Comparison of ENCODE assay signal across 10 cellular contexts in genomic region chr19:57964761-57965160, GRCh38. TPM values are rescaled to one million over a fixed set of nuclear protein-coding genes. Genes with fewer than 3 reads are reported as not detected.
"Had no signal": no experiment of that assay in that cellular context is flagged by ENCODE, and none has a peak within 500 bp of the region (broad histone marks: within the 10 kb centered on the region; RNA-seq: fewer than 3 reads in every experiment).

No MANE protein-coding gene starts in this region.

- DNase-seq: H9, HCEC 1CT, HFFc6, KG1 had no signal

- H2AFZ ChIP-seq: GM23338 had no signal

- H3K4me2 ChIP-seq: GM23338 had no signal

- H3K4me3 ChIP-seq: GM23338 had no signal

- FAIRE-seq: H1, H54, HTR-8/SVneo had no signal

- ATAC-seq: GM23338 had no signal

RNA-seq across cellular contexts. Expression of gene C19orf18, which starts 9.6 kb away (rescaled TPM):
- total RNA-seq: GM23338, HT-29 had no signal
- polyA plus RNA-seq: IgD-negative memory B cell had no signal

RNA-seq across cellular contexts. Expression of gene ZNF256, which starts 17.3 kb away (rescaled TPM):
- total RNA-seq: HT-29 had no signal

RNA-seq across cellular contexts. Expression of gene ZNF418, which starts 29.6 kb away (rescaled TPM):
- total RNA-seq: HT-29 had no signal

RNA-seq across cellular contexts. Expression of gene ZNF606, which starts 37.9 kb away (rescaled TPM):
- total RNA-seq: HT-29 had no signal
